Comparison of ENCODE assay signal across 27 cellular contexts in the genomic region with DNA sequence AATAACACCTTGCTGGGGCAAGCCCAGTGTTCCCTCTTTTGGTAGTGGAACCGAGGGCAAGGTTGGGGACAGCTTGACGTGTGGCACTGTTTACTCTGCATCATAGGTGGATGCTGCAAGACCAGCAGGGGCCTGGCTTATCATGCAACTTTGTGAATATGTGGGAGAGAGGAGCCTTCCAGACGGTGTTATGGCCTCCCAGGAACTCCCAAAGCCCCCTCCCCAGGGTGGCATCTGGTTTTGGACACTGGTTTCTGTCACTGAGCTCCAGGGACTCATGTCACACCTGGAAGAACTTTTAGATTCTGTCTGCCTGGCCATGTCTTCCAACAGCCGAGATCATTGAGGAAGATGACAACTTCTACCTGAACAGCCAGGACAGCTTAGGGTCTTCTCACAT. TPM values are rescaled to one million over a fixed set of nuclear protein-coding genes. Genes with fewer than 3 reads are reported as not detected.
A peak's percentile ranks its signal among the peaks of the same experiment; 100 is the strongest.
DNase-seq lines count a peak whose midpoint lies in the region; ATAC-seq and TF ChIP-seq lines count a peak whose summit lies in the region.
"Had no signal": no experiment of that assay in that cellular context is flagged by ENCODE, and none has a peak within 500 bp of the region (broad histone marks: within the 10 kb centered on the region; RNA-seq: fewer than 3 reads in every experiment).

No MANE protein-coding gene starts in this region.

- ATAC-seq in activated T-cell treated with anti-CD3 and anti-CD28 coated beads, Interleukin-2, amount 50 U/mL, for 4 hours, result no peak
- ATAC-seq in IMR-90 (ENCODE audit: low read depth), result no peak
- no peak for ATAC-seq in HG02588 (IDR thresholded peaks at IDR 0.05; ENCODE audit: unreplicated experiment)

- no peak overlapping the region for H2BK5ac ChIP-seq in IMR-90 (ENCODE audit: low read depth, low read length, poor library complexity, severe bottlenecking)

- no peak overlapping the region for H3K18ac ChIP-seq in IMR-90 (ENCODE audit: low read depth, low read length)

- no peak for TF ChIP-seq RAD21 in IMR-90 (IDR thresholded peaks at IDR 0.05; ENCODE audit: low read length)

- no peak overlapping the region for H3K14ac ChIP-seq in IMR-90 (replicated peaks; ENCODE audit: low read depth, low read length)

- H3K4ac ChIP-seq in IMR-90 (ENCODE audit: low read depth, low read length), result no peak overlapping the region

- dilution Hi-C loops in IMR-90 (cut with HindIII; ENCODE audit: low sequenced_read_pairs, unreplicated experiment), result no loop called here

- H3K4me3 ChIP-seq in IMR-90 (ENCODE audit: insufficient read depth, low read depth, low read length) (no peak overlapping the region), skeletal muscle tissue (ENCODE audit: low read length in 3 of 3) (peak overlapping the region in 2 of 3 donors; percentile 9 to 41)
- H3K4me3 ChIP-seq: uterus had no signal

- peak overlapping the region; percentile 52 for H2AFZ ChIP-seq in IMR-90 (replicated peaks; ENCODE audit: low read length, poor library complexity)

- POLR2A ChIA-PET in IMR-90 (lab: Charles Lee; ENCODE audit: unreplicated experiment), result no interaction called here

- H3K23ac ChIP-seq in IMR-90 (ENCODE audit: low read depth, low read length), result no peak overlapping the region

- no peak overlapping the region for H2AK9ac ChIP-seq in IMR-90 (replicated peaks; ENCODE audit: low read depth, low read length, poor library complexity)

- no peak overlapping the region for H3K9ac ChIP-seq in IMR-90 (ENCODE audit: low read depth, low read length)
- H3K9ac ChIP-seq in skeletal muscle tissue (ENCODE audit: low read depth in 1 of 3, low read length in 3 of 3), result peak overlapping the region in 1 of 3 donors; percentile 3

- H3K27ac Mint-ChIP-seq in dendritic cell treated with granulocyte-macrophage colony-stimulating factor and Interleukin-4, amounts not matched to agents 40 ng/mL and 50 ng/mL, for 4 days, result peak overlapping the region; percentile 84
- H3K27ac Mint-ChIP-seq: activated naive CD8-positive, alpha-beta T cell treated with anti-CD3 and anti-CD28 coated beads, Interleukin-2, amount 10 ng/mL, durations not matched to agents 7 days and 5 days; endodermal cell; T-helper 2 cell treated with Interferon-gamma antibody and Interleukin-4, amounts not matched to agents 5 μg/mL and 100 μg/mL, for 36 hours had no signal

- no CpG with 5 or more reads among the region's 4 CpGs for WGBS in IMR-90 (ENCODE audit: extremely low coverage in 2 of 2, insufficient read length in 1 of 2), 2 experiments

- H2BK120ac ChIP-seq in IMR-90 (ENCODE audit: low read depth, low read length), result no peak overlapping the region

- no peak overlapping the region for H2BK20ac ChIP-seq in IMR-90 (ENCODE audit: low read depth, low read length)

- H3K27me3 Mint-ChIP-seq in activated T-cell treated with anti-CD3 and anti-CD28 coated beads, Interleukin-2, amount 50 U/mL, for 4 hours (ENCODE audit: low read depth), result peaks cover 3% of the 10 kb centered on the region
- H3K27me3 Mint-ChIP-seq in dendritic cell treated with granulocyte-macrophage colony-stimulating factor and Interleukin-4, amounts not matched to agents 40 ng/mL and 50 ng/mL, for 4 days, result no peaks in the 10 kb centered on the region
- H3K27me3 Mint-ChIP-seq: activated CD8-positive, alpha-beta T cell treated with anti-CD3 and anti-CD28 coated beads for 36 hours; central memory CD8-positive, alpha-beta T cell; stimulated activated naive CD8-positive, alpha-beta T cell treated with anti-CD3 and anti-CD28 coated beads, Interleukin-15, amount 100 ng/mL, for 72 hours had no signal

- H3K79me1 ChIP-seq in IMR-90 (ENCODE audit: low read depth in 1 of 2, low read length in 2 of 2), result no peaks in the 10 kb centered on the region

- H3K56ac ChIP-seq in IMR-90 (ENCODE audit: extremely low read depth, insufficient read depth, low read length), result no peak overlapping the region

- BruUV-seq in IMR-90 (replicated peaks; lab: Mats Ljungman, UMichigan), result no TSS peak

- H3K4me1 Mint-ChIP-seq in activated T-cell treated with anti-CD3 and anti-CD28 coated beads, Interleukin-2, amount 50 U/mL, for 4 hours (ENCODE audit: low read depth), result peaks cover 29% of the 10 kb centered on the region
- H3K4me1 Mint-ChIP-seq in dendritic cell treated with granulocyte-macrophage colony-stimulating factor and Interleukin-4, amounts not matched to agents 40 ng/mL and 50 ng/mL, for 4 days (ENCODE audit: low read depth), result peaks cover 55% of the 10 kb centered on the region

- no peak overlapping the region for H4K8ac ChIP-seq in IMR-90 (ENCODE audit: low read depth in 2 of 2, low read length in 2 of 2)

- H3K4me2 ChIP-seq in IMR-90 (ENCODE audit: low read depth, low read length), result no peak overlapping the region

- H3K36me3 ChIP-seq in IMR-90 (ENCODE audit: control insufficient read depth, insufficient read depth, low read length), result no peaks in the 10 kb centered on the region
- no peaks in the 10 kb centered on the region for H3K36me3 ChIP-seq in skeletal muscle tissue (ENCODE audit: control insufficient read depth in 3 of 3, insufficient read depth in 3 of 3, low read length in 3 of 3)
- H3K36me3 ChIP-seq: Peyer's patch, uterus had no signal

- H3K9me3 ChIP-seq in IMR-90 (ENCODE audit: control insufficient read depth, insufficient read depth, low read length) (peaks cover 5% of the 10 kb centered on the region), skeletal muscle tissue (ENCODE audit: control insufficient read depth in 3 of 3, low read length in 3 of 3) (peaks cover 0 to 4% (median 0%) of the 10 kb centered on the region in 3 donors)
- H3K9me3 ChIP-seq: Peyer's patch, uterus had no signal

- H3K9me1 ChIP-seq in IMR-90 (ENCODE audit: insufficient read depth, low read length), result 0 out of 2 replicates have a peak, but pooled peaks cover 3% of the 10 kb centered on the region

- no peak overlapping the region for H4K5ac ChIP-seq in IMR-90 (ENCODE audit: low read depth, low read length)

- H2BK15ac ChIP-seq in IMR-90 (ENCODE audit: low read depth, low read length), result no peak overlapping the region

- H3K27me3 ChIP-seq in IMR-90 (ENCODE audit: control insufficient read depth, insufficient read depth, low read length), result peaks cover 11% of the 10 kb centered on the region; the same call in 1 of the 2 replicates
- no peaks in the 10 kb centered on the region for H3K27me3 ChIP-seq in skeletal muscle tissue (ENCODE audit: control insufficient read depth in 3 of 3, insufficient read depth in 3 of 3, low read length in 3 of 3)
- H3K27me3 ChIP-seq: Peyer's patch, uterus had no signal

- no peak for DNase-seq in activated T-cell treated with anti-CD3 and anti-CD28 coated beads, Interleukin-2, amount 50 U/mL, for 4 hours
- DNase-seq in activated T-cell treated with anti-CD3 and anti-CD28 coated beads, Interleukin-2, amount 50 U/mL, for 48 hours, result no peak
- DNase-seq in IMR-90, result no peak
- DNase-seq in amniotic stem cell (lab: John Stamatoyannopoulos, UW), result no peak
- DNase-seq in G401 (ENCODE audit: low spot score), result no peak
- DNase-seq: activated CD4-positive, alpha-beta T cell treated with anti-CD3 and anti-CD28 coated beads for 1 hour; AML-193; dermis blood vessel endothelial cell; DMS153; endodermal cell; H7; islet precursor cell; left ventricle myocardium superior; mesendoderm; NCI-H1092; NCI-H526; SHP77 treated with DMSO at 0.1 percent for 48 hours had no signal

- in situ Hi-C loops in IMR-90 (cut with MboI; ENCODE audit: low sequenced_read_pairs) (no loop called here), G401 (cut with HindIII; ENCODE audit: low sequenced_read_pairs) (no loop called here)

- TF ChIP-seq POLR2A in IMR-90 (IDR thresholded peaks at IDR 0.05; ENCODE audit: low read depth, low read length), result no peak

- no peak overlapping the region for H2AK5ac ChIP-seq in IMR-90 (ENCODE audit: low read depth, low read length)

- H3K27ac ChIP-seq in IMR-90 (ENCODE audit: insufficient read depth, low read length) (no peak overlapping the region), skeletal muscle tissue (ENCODE audit: low read depth, low read length) (peak overlapping the region; percentile 72)

- peaks cover 2% of the 10 kb centered on the region; the same call in 1 of the 2 replicates for H3K4me1 ChIP-seq in IMR-90 (ENCODE audit: control insufficient read depth, insufficient read depth, low read length)
- peaks cover 21 to 33% (median 29%) of the 10 kb centered on the region in 3 donors for H3K4me1 ChIP-seq in skeletal muscle tissue (ENCODE audit: control insufficient read depth in 3 of 3, insufficient read depth in 3 of 3, low read length in 3 of 3)
- H3K4me1 ChIP-seq: uterus had no signal

- H3K36me3 Mint-ChIP-seq in activated T-cell treated with anti-CD3 and anti-CD28 coated beads, Interleukin-2, amount 50 U/mL, for 4 hours (ENCODE audit: insufficient read depth), result peaks cover under 1% of the 10 kb centered on the region
- H3K36me3 Mint-ChIP-seq in dendritic cell treated with granulocyte-macrophage colony-stimulating factor and Interleukin-4, amounts not matched to agents 40 ng/mL and 50 ng/mL, for 4 days (ENCODE audit: low read depth), result peaks cover 15% of the 10 kb centered on the region
- H3K36me3 Mint-ChIP-seq: activated naive CD8-positive, alpha-beta T cell treated with anti-CD3 and anti-CD28 coated beads, Interleukin-2, amount 10 ng/mL, durations not matched to agents 7 days and 5 days had no signal

- H3K9me3 Mint-ChIP-seq in activated T-cell treated with anti-CD3 and anti-CD28 coated beads, Interleukin-2, amount 50 U/mL, for 4 hours, result peaks cover 11% of the 10 kb centered on the region
- peaks cover 18% of the 10 kb centered on the region for H3K9me3 Mint-ChIP-seq in dendritic cell treated with granulocyte-macrophage colony-stimulating factor and Interleukin-4, amounts not matched to agents 40 ng/mL and 50 ng/mL, for 4 days

- intact Hi-C loops in IMR-90 (cut with micrococcal nuclease), result no loop called here
- intact Hi-C loops in dendritic cell treated with granulocyte-macrophage colony-stimulating factor and Interleukin-4, amounts not matched to agents 40 ng/mL and 50 ng/mL, for 4 days (cut with micrococcal nuclease), result loop anchor here (10.0 kb wide), 1 partner anchor 530 kb away; no protein-coding TSS in a partner anchor

- no peak overlapping the region for H4K91ac ChIP-seq in IMR-90 (ENCODE audit: insufficient read depth, low read depth, low read length)

- no peak for TF ChIP-seq CTCF in IMR-90 (conservative IDR thresholded peaks at IDR 0.05; ENCODE audit: low read depth, low read length)

- CTCF ChIA-PET in IMR-90 (lab: Yijun Ruan, JAX), result interaction anchor here (2.0 kb wide), 1 partner anchor 11 kb away, joined by 8 read pairs; no protein-coding TSS in a partner anchor

- H3K4me3 Mint-ChIP-seq in activated T-cell treated with anti-CD3 and anti-CD28 coated beads, Interleukin-2, amount 50 U/mL, for 4 hours, result peak overlapping the region; percentile 71
- no peak overlapping the region for H3K4me3 Mint-ChIP-seq in dendritic cell treated with granulocyte-macrophage colony-stimulating factor and Interleukin-4, amounts not matched to agents 40 ng/mL and 50 ng/mL, for 4 days
- H3K4me3 Mint-ChIP-seq: activated naive CD8-positive, alpha-beta T cell treated with anti-CD3 and anti-CD28 coated beads, Interleukin-2, amount 10 ng/mL, durations not matched to agents 7 days and 5 days; endodermal cell had no signal

- no peaks in the 10 kb centered on the region for H4K20me1 ChIP-seq in IMR-90 (ENCODE audit: insufficient read depth, low read length)

RNA-seq across cellular contexts. Expression of a gene that starts 1.4 kb away (rescaled TPM):
- total RNA-seq in activated T-cell treated with anti-CD3 and anti-CD28 coated beads, Interleukin-2, amount 50 U/mL, for 4 hours, result under 1 TPM; 0.05 to 0.33 (median 0.05) TPM
- total RNA-seq in IMR-90 (2012; rRNA removed), result under 0.01 and 0.18 TPM in 2 replicates
- polyA plus RNA-seq in IMR-90 (2012; rRNA removed), result 0.09 and 0.13 TPM in 2 replicates
- polyA plus RNA-seq in IMR-90 (2012; cell fraction: cytosol; rRNA removed), result 0.03 and 0.18 TPM in 2 replicates
- polyA plus RNA-seq in IMR-90 (2012; cell fraction: nucleus; rRNA removed; ENCODE audit: low replicate concordance), result 0.04 and 0.16 TPM in 2 replicates
- total RNA-seq in skeletal muscle tissue, result 3.1 TPM
- 1.2 TPM in 1 of 2 replicates, not detected in the other for total RNA-seq in G401 (2014; rRNA removed; shearing (Covaris generic))
- total RNA-seq: endodermal cell had no signal
